8 cellular contexts compared by ENCODE assay signal in genomic region chr17:40340880-40341807, GRCh38. TPM values are rescaled to one million over a fixed set of nuclear protein-coding genes. Genes with fewer than 3 reads are reported as not detected.
DNase-seq lines count a peak whose midpoint lies in the region; ATAC-seq and TF ChIP-seq lines count a peak whose summit lies in the region.

No MANE protein-coding gene starts in this region.

- H3K4me3 Mint-ChIP-seq in activated T-helper 17 cell treated with anti-CD3 and anti-CD28 coated beads, Interleukin-2, amount 50 U/mL, for 72 hours, result peak overlapping the region; percentile 81
- peak overlapping the region; percentile 95 to 98 (median 97) for H3K4me3 Mint-ChIP-seq in nephron
- peak overlapping the region; percentile 75 for H3K4me3 Mint-ChIP-seq in stimulated activated naive CD8-positive, alpha-beta T cell treated with anti-CD3 and anti-CD28 coated beads, Interleukin-15, Interleukin-2, amounts not matched to agents 100 ng/mL and 50 ng/mL, for 24 hours

- TF ChIP-seq CTCF in OCI-LY3 (IDR thresholded peaks at IDR 0.05; ENCODE audit: low read depth, low read length), result peak; percentile 31; the same call in 1 of the 2 replicates
- TF ChIP-seq CTCF in fibroblast of mammary gland (conservative IDR thresholded peaks at IDR 0.05; ENCODE audit: control insufficient read depth, insufficient read depth, low read depth, low read length), result no peak
- no peak for TF ChIP-seq CTCF in nephron (IDR thresholded peaks at IDR 0.05; ENCODE audit: unreplicated experiment in 3 of 3)

- H3K4me2 ChIP-seq in OCI-LY3 (ENCODE audit: low read length), result peak overlapping the region; percentile 93

- H3K36me3 Mint-ChIP-seq in activated T-helper 17 cell treated with anti-CD3 and anti-CD28 coated beads, Interleukin-2, amount 50 U/mL, for 72 hours (ENCODE audit: low read depth), result peaks cover 39% of the 10 kb centered on the region
- peaks cover 11% of the 10 kb centered on the region for H3K36me3 Mint-ChIP-seq in nephron (ENCODE audit: low read depth)
- H3K36me3 Mint-ChIP-seq in stimulated activated naive CD8-positive, alpha-beta T cell treated with anti-CD3 and anti-CD28 coated beads, Interleukin-15, Interleukin-2, amounts not matched to agents 100 ng/mL and 50 ng/mL, for 24 hours (ENCODE audit: low read depth), result peaks cover 21% of the 10 kb centered on the region

- H3K4me1 Mint-ChIP-seq in activated T-helper 17 cell treated with anti-CD3 and anti-CD28 coated beads, Interleukin-2, amount 50 U/mL, for 72 hours, result peaks cover 38% of the 10 kb centered on the region
- H3K4me1 Mint-ChIP-seq in nephron, result peaks cover 51% of the 10 kb centered on the region
- peaks cover 88% of the 10 kb centered on the region for H3K4me1 Mint-ChIP-seq in stimulated activated naive CD8-positive, alpha-beta T cell treated with anti-CD3 and anti-CD28 coated beads, Interleukin-15, Interleukin-2, amounts not matched to agents 100 ng/mL and 50 ng/mL, for 24 hours (ENCODE audit: low read depth)

- DNase-seq in 8988T, result peak; percentile 72
- DNase-seq in fibroblast of mammary gland (ENCODE audit: low read depth), result peak; percentile 58

- H3K9me3 ChIP-seq in OCI-LY3 (ENCODE audit: insufficient read depth, low read length), result no peaks in the 10 kb centered on the region

- ATAC-seq in GM18867 (IDR thresholded peaks at IDR 0.05; ENCODE audit: unreplicated experiment) (peak; percentile 80), HG03342 (IDR thresholded peaks at IDR 0.05; ENCODE audit: unreplicated experiment) (peak; percentile 58)
- ATAC-seq in activated T-helper 17 cell treated with anti-CD3 and anti-CD28 coated beads, Interleukin-2, amount 50 U/mL, for 72 hours (replicated peaks), result peak; percentile 89

- peak overlapping the region; percentile 40 for H3K9ac ChIP-seq in OCI-LY3 (ENCODE audit: low read length)

- no peaks in the 10 kb centered on the region for H3K27me3 ChIP-seq in OCI-LY3 (ENCODE audit: low read depth, low read length)

- H3K4me3 ChIP-seq in OCI-LY3 (ENCODE audit: low read length), result peak overlapping the region; percentile 78
- H3K4me3 ChIP-seq in fibroblast of mammary gland (ENCODE audit: control insufficient read depth, low read depth, low read length), result peak overlapping the region; percentile 58

- peaks cover 10% of the 10 kb centered on the region for H3K36me3 ChIP-seq in OCI-LY3 (replicated peaks; ENCODE audit: low read depth, low read length)

- peaks cover 84% of the 10 kb centered on the region for H4K20me1 ChIP-seq in OCI-LY3 (ENCODE audit: insufficient read depth, low read length)

- peaks cover 31% of the 10 kb centered on the region for H3K79me2 ChIP-seq in OCI-LY3 (ENCODE audit: low read length)

- no peak overlapping the region for H2AFZ ChIP-seq in OCI-LY3 (ENCODE audit: low read depth, low read length)

- H3K9me3 Mint-ChIP-seq in activated T-helper 17 cell treated with anti-CD3 and anti-CD28 coated beads, Interleukin-2, amount 50 U/mL, for 72 hours, result no peaks in the 10 kb centered on the region
- H3K9me3 Mint-ChIP-seq in nephron, result no peaks in the 10 kb centered on the region
- H3K9me3 Mint-ChIP-seq in stimulated activated naive CD8-positive, alpha-beta T cell treated with anti-CD3 and anti-CD28 coated beads, Interleukin-15, Interleukin-2, amounts not matched to agents 100 ng/mL and 50 ng/mL, for 24 hours, result no peaks in the 10 kb centered on the region

- peaks cover 24% of the 10 kb centered on the region for H3K4me1 ChIP-seq in OCI-LY3 (ENCODE audit: low read length)

- no peak overlapping the region for H3K27ac ChIP-seq in OCI-LY3 (ENCODE audit: low read length)

- no peaks in the 10 kb centered on the region for H3K27me3 Mint-ChIP-seq in activated T-helper 17 cell treated with anti-CD3 and anti-CD28 coated beads, Interleukin-2, amount 50 U/mL, for 72 hours
- H3K27me3 Mint-ChIP-seq in nephron (ENCODE audit: low read depth), result no peaks in the 10 kb centered on the region
- no peaks in the 10 kb centered on the region for H3K27me3 Mint-ChIP-seq in stimulated activated naive CD8-positive, alpha-beta T cell treated with anti-CD3 and anti-CD28 coated beads, Interleukin-15, Interleukin-2, amounts not matched to agents 100 ng/mL and 50 ng/mL, for 24 hours

- peak overlapping the region; percentile 82 for H3K27ac Mint-ChIP-seq in activated T-helper 17 cell treated with anti-CD3 and anti-CD28 coated beads, Interleukin-2, amount 50 U/mL, for 72 hours
- H3K27ac Mint-ChIP-seq in nephron, result peak overlapping the region; percentile 75 to 99 (median 90)
- peak overlapping the region; percentile 79 for H3K27ac Mint-ChIP-seq in stimulated activated naive CD8-positive, alpha-beta T cell treated with anti-CD3 and anti-CD28 coated beads, Interleukin-15, Interleukin-2, amounts not matched to agents 100 ng/mL and 50 ng/mL, for 24 hours

RNA-seq across cellular contexts. Expression of gene GJD3, which starts 23.4 kb away (rescaled TPM):
- not detected for total RNA-seq in activated T-helper 17 cell treated with anti-CD3 and anti-CD28 coated beads, Interleukin-2, amount 50 U/mL, for 72 hours

RNA-seq across cellular contexts. Expression of gene RARA, which starts 32.2 kb away (rescaled TPM):
- total RNA-seq in activated T-helper 17 cell treated with anti-CD3 and anti-CD28 coated beads, Interleukin-2, amount 50 U/mL, for 72 hours, result 10 to 100 TPM; 43.7 to 61.9 TPM

RNA-seq across cellular contexts. Expression of gene CDC6, which starts 53.5 kb away (rescaled TPM):
- total RNA-seq in activated T-helper 17 cell treated with anti-CD3 and anti-CD28 coated beads, Interleukin-2, amount 50 U/mL, for 72 hours, result 100 to 1,000 TPM in 1 of 2 donors, 10 to 100 TPM in 1; 60.9 to 101 TPM
